ENCODE assay signal across 28 cellular contexts in the genomic region with DNA sequence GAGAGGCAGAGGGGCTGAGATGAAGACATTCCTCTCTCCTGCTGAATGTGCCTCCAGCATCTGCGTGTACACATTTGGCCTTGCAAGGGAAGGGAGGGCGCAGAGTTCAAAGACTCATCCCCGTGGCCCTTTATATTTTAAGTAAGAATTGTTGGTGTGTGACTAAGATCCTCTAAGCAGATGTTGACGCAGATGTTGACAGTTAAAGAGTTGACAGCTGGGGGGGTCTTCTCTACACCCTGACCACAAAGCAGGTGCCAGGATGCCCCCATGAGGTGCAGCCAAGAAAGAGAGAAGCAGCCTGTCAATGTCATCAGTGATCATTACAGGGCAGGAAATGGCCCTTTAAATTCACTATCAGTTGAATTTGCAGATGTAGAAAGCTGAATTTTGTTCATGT.
"Had no signal": no experiment of that assay in that cellular context is flagged by ENCODE, and none has a peak within 500 bp of the region (broad histone marks: within the 10 kb centered on the region; RNA-seq: fewer than 3 reads in every experiment).

No MANE protein-coding gene starts in this region.

- H3K27ac Mint-ChIP-seq: activated B cell treated with CpG ODN at 0.5 μM for 24 hours; activated CD4-positive, alpha-beta memory T cell treated with anti-CD3 and anti-CD28 coated beads, Interleukin-2, amount 10 ng/mL, durations not matched to agents 7 days and 5 days; activated naive CD4-positive, alpha-beta T cell treated with anti-CD3 and anti-CD28 coated beads, Interleukin-2, amount 10 ng/mL, durations not matched to agents 7 days and 5 days; activated T-cell treated with anti-CD3 and anti-CD28 coated beads, Interleukin-2, amount 50 U/mL, for 72 hours; activated T-helper 2 cell treated with anti-CD3 and anti-CD28 coated beads, Interferon-gamma antibody, Interleukin-2, Interleukin-4, amounts not matched to agents 10 μg/mL and 5 μg/mL and 100 μg/mL, durations not matched to agents 14 hours and 24 hours and 36 hours; T-cell had no signal

- H3K4me3 Mint-ChIP-seq: activated B cell treated with CpG ODN at 0.5 μM for 24 hours; activated CD4-positive, alpha-beta memory T cell treated with anti-CD3 and anti-CD28 coated beads, Interleukin-2, amount 10 ng/mL, durations not matched to agents 7 days and 5 days; activated naive CD4-positive, alpha-beta T cell treated with anti-CD3 and anti-CD28 coated beads, Interleukin-2, amount 10 ng/mL, durations not matched to agents 7 days and 5 days; activated naive CD8-positive, alpha-beta T cell treated with anti-CD3 and anti-CD28 coated beads for 36 hours; activated T-cell treated with anti-CD3 and anti-CD28 coated beads, Interleukin-2, amount 50 U/mL, for 72 hours; T-cell had no signal

- H3K4me1 Mint-ChIP-seq: activated B cell treated with CpG ODN at 0.5 μM for 24 hours; activated CD4-positive, alpha-beta memory T cell treated with anti-CD3 and anti-CD28 coated beads, Interleukin-2, amount 10 ng/mL, durations not matched to agents 7 days and 5 days; activated naive CD4-positive, alpha-beta T cell treated with anti-CD3 and anti-CD28 coated beads, Interleukin-2, amount 10 ng/mL, durations not matched to agents 7 days and 5 days; activated naive CD8-positive, alpha-beta T cell treated with anti-CD3 and anti-CD28 coated beads for 36 hours; T-cell had no signal

- H3K36me3 ChIP-seq: brain microvascular endothelial cell, cardiac muscle cell had no signal

- DNase-seq: activated B cell treated with CpG ODN at 0.5 μM for 24 hours; activated CD4-positive, alpha-beta memory T cell treated with anti-CD3 and anti-CD28 coated beads, Interleukin-2, amount 10 ng/mL, durations not matched to agents 7 days and 5 days; activated CD4-positive, alpha-beta T cell treated with anti-CD3 and anti-CD28 coated beads, Interleukin-2, amount 50 U/mL, for 1 hour; activated gamma-delta T cell treated with Interleukin-2 at 50 U/mL for 16 hours; activated naive CD4-positive, alpha-beta T cell treated with anti-CD3 and anti-CD28 coated beads, Interleukin-2, amount 10 ng/mL, durations not matched to agents 7 days and 5 days; activated naive CD8-positive, alpha-beta T cell treated with anti-CD3 and anti-CD28 coated beads for 36 hours; activated T-cell treated with anti-CD3 and anti-CD28 coated beads for 4 hours; activated T-cell treated with anti-CD3 and anti-CD28 coated beads, Interleukin-2, amount 50 U/mL, for 72 hours; brain microvascular endothelial cell; Kasumi-1; NCI-H1092 treated with DMSO at 0.1 percent for 48 hours; NCI-H1417 treated with DMSO at 0.1 percent for 48 hours; NCI-H1694; NCI-H2029; NCI-H2107; NCI-H2171 treated with DMSO at 0.1 percent for 48 hours; NCI-H226; NCI-H510A; RPMI8226; T-cell; T-helper 2 cell; T1000 had no signal

- H3K27me3 ChIP-seq: brain microvascular endothelial cell, cardiac muscle cell had no signal

- H3K9me3 Mint-ChIP-seq: activated B cell treated with CpG ODN at 0.5 μM for 24 hours; activated naive CD8-positive, alpha-beta T cell treated with anti-CD3 and anti-CD28 coated beads for 36 hours; activated T-helper 2 cell treated with anti-CD3 and anti-CD28 coated beads, Interferon-gamma antibody, Interleukin-2, Interleukin-4, amounts not matched to agents 10 μg/mL and 5 μg/mL and 100 μg/mL, durations not matched to agents 14 hours and 24 hours and 36 hours had no signal

- H3K4me3 ChIP-seq: cardiac muscle cell, K562, SK-N-MC had no signal

- ATAC-seq: activated T-cell treated with anti-CD3 and anti-CD28 coated beads, Interleukin-2, amount 50 U/mL, for 72 hours; K562; Panc1; Right ventricle myocardium inferior; T-cell had no signal

- H3K36me3 Mint-ChIP-seq: activated naive CD4-positive, alpha-beta T cell treated with anti-CD3 and anti-CD28 coated beads, Interleukin-2, amount 10 ng/mL, durations not matched to agents 7 days and 5 days; activated naive CD8-positive, alpha-beta T cell treated with anti-CD3 and anti-CD28 coated beads for 36 hours; T-cell had no signal

- H3K27me3 Mint-ChIP-seq: activated B cell treated with CpG ODN at 0.5 μM for 24 hours; activated CD4-positive, alpha-beta memory T cell treated with anti-CD3 and anti-CD28 coated beads, Interleukin-2, amount 10 ng/mL, durations not matched to agents 7 days and 5 days; activated naive CD4-positive, alpha-beta T cell treated with anti-CD3 and anti-CD28 coated beads, Interleukin-2, amount 10 ng/mL, durations not matched to agents 7 days and 5 days; activated naive CD8-positive, alpha-beta T cell treated with anti-CD3 and anti-CD28 coated beads for 36 hours; T-cell had no signal

- H3K27ac ChIP-seq: brain microvascular endothelial cell, cardiac muscle cell, SK-N-MC had no signal
